ENCODE assay signal across 8 cellular contexts in the genomic region with DNA sequence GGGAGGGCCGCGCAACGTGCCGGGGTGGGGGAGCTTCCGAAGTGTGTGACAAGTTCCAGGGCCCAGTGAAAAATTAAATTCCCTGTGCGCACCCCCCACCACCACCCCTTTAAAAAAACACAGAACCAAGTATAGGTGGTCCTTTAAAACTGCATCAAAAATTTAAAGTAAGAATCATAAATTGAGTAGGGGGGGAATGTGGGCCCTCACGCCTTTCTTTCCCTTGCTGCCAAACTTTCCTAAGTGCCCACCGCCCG. TPM values are rescaled to one million over a fixed set of nuclear protein-coding genes. Genes with fewer than 3 reads are reported as not detected.
DNase-seq lines count a peak whose midpoint lies in the region; ATAC-seq and TF ChIP-seq lines count a peak whose summit lies in the region.

No MANE protein-coding gene starts in this region.

- H3K36me3 ChIP-seq in iPS-18a (ENCODE audit: control insufficient read depth, low read depth, low read length) = peaks cover 9% of the 10 kb centered on the region

- no peaks in the 10 kb centered on the region for H3K9me3 ChIP-seq in iPS-18a (ENCODE audit: control insufficient read depth, low read depth, low read length)

- H3K4me3 Mint-ChIP-seq in activated CD4-positive, alpha-beta T cell treated with anti-CD3 and anti-CD28 coated beads for 36 hours = peak overlapping the region; percentile 81
- peak overlapping the region; percentile 96 for H3K4me3 Mint-ChIP-seq in activated B cell treated with CpG ODN at 0.5 μM for 24 hours
- H3K4me3 Mint-ChIP-seq in stimulated activated memory B cell treated with anti-CD40 and anti-IgM and Interleukin-4, amounts not matched to agents 10 μg/mL and 1 μg/mL and 100 μg/mL, for 72 hours = peak overlapping the region; percentile 97

- H3K4me1 Mint-ChIP-seq in activated CD4-positive, alpha-beta T cell treated with anti-CD3 and anti-CD28 coated beads for 36 hours = peaks cover 36% of the 10 kb centered on the region
- peaks cover 40% of the 10 kb centered on the region for H3K4me1 Mint-ChIP-seq in activated B cell treated with CpG ODN at 0.5 μM for 24 hours
- H3K4me1 Mint-ChIP-seq in stimulated activated memory B cell treated with anti-CD40 and anti-IgM and Interleukin-4, amounts not matched to agents 10 μg/mL and 1 μg/mL and 100 μg/mL, for 72 hours = peaks cover 32% of the 10 kb centered on the region

- no peak for ATAC-seq in activated CD4-positive, alpha-beta T cell treated with anti-CD3 and anti-CD28 coated beads for 36 hours
- ATAC-seq in activated B cell treated with CpG ODN at 0.5 μM for 24 hours (ENCODE audit: low read depth) (no peak), GM18861 (IDR thresholded peaks at IDR 0.05; ENCODE audit: unreplicated experiment) (no peak)
- ATAC-seq in stimulated activated memory B cell treated with anti-CD40 and anti-IgM and Interleukin-4, amounts not matched to agents 10 μg/mL and 1 μg/mL and 100 μg/mL, for 72 hours = no peak

- peaks cover 4% of the 10 kb centered on the region for H3K27me3 ChIP-seq in iPS-18a (ENCODE audit: control insufficient read depth, insufficient read depth, low read length)

- DNase-seq in activated CD4-positive, alpha-beta T cell treated with anti-CD3 and anti-CD28 coated beads for 36 hours = no peak
- no peak for DNase-seq in activated CD4-positive, alpha-beta T cell treated with anti-CD3 and anti-CD28 coated beads, Interleukin-2, amount 50 U/mL, for 1 hour
- no peak for DNase-seq in activated B cell treated with CpG ODN at 0.5 μM for 24 hours
- no peak for DNase-seq in ecto neural progenitor cell (ENCODE audit: low spot score)
- no peak for DNase-seq in NCI-H2227 treated with DMSO at 0.1 percent for 48 hours (lab: John Stamatoyannopoulos, UW)

- H3K36me3 Mint-ChIP-seq in activated CD4-positive, alpha-beta T cell treated with anti-CD3 and anti-CD28 coated beads for 36 hours (ENCODE audit: low read depth) = no peaks in the 10 kb centered on the region
- H3K36me3 Mint-ChIP-seq in activated B cell treated with CpG ODN at 0.5 μM for 24 hours (ENCODE audit: low read depth) = peaks cover 55% of the 10 kb centered on the region
- H3K36me3 Mint-ChIP-seq in stimulated activated memory B cell treated with anti-CD40 and anti-IgM and Interleukin-4, amounts not matched to agents 10 μg/mL and 1 μg/mL and 100 μg/mL, for 72 hours = peaks cover 26% of the 10 kb centered on the region

- peak overlapping the region; percentile 97 for H3K9ac ChIP-seq in iPS-18a (ENCODE audit: low read length)

- CTCF ChIA-PET in activated CD4-positive, alpha-beta T cell treated with anti-CD3 and anti-CD28 coated beads for 36 hours (lab: Charles Lee) = interaction anchor here (0.6 to 2.3 kb wide), 3 partner anchors 8 to 1525 kb away, joined by 3 to 7 read pairs (median 3); no protein-coding TSS in a partner anchor
- CTCF ChIA-PET in activated B cell treated with CpG ODN at 0.5 μM for 24 hours (lab: Charles Lee) = interaction anchor here (0.6 to 3.6 kb wide), 16 partner anchors 10 to 1525 kb away, joined by 3 to 38 read pairs (median 11); no protein-coding TSS in a partner anchor

- no peaks in the 10 kb centered on the region for H3K9me3 Mint-ChIP-seq in activated CD4-positive, alpha-beta T cell treated with anti-CD3 and anti-CD28 coated beads for 36 hours (ENCODE audit: low read depth)
- no peaks in the 10 kb centered on the region for H3K9me3 Mint-ChIP-seq in activated B cell treated with CpG ODN at 0.5 μM for 24 hours
- H3K9me3 Mint-ChIP-seq in stimulated activated memory B cell treated with anti-CD40 and anti-IgM and Interleukin-4, amounts not matched to agents 10 μg/mL and 1 μg/mL and 100 μg/mL, for 72 hours = no peaks in the 10 kb centered on the region

- H3K27ac ChIP-seq in iPS-18a (ENCODE audit: low read length) = no peak overlapping the region

- H3K4me1 ChIP-seq in iPS-18a (ENCODE audit: control insufficient read depth, low read depth, low read length) = peaks cover 18% of the 10 kb centered on the region

- H3K27ac Mint-ChIP-seq in activated CD4-positive, alpha-beta T cell treated with anti-CD3 and anti-CD28 coated beads for 36 hours = no peak overlapping the region
- H3K27ac Mint-ChIP-seq in activated B cell treated with CpG ODN at 0.5 μM for 24 hours = peak overlapping the region; percentile 98
- peak overlapping the region; percentile 90 for H3K27ac Mint-ChIP-seq in stimulated activated memory B cell treated with anti-CD40 and anti-IgM and Interleukin-4, amounts not matched to agents 10 μg/mL and 1 μg/mL and 100 μg/mL, for 72 hours

- TF ChIP-seq CTCF in activated B cell treated with CpG ODN at 0.5 μM for 24 hours (IDR thresholded peaks at IDR 0.05) = no peak

- POLR2A ChIA-PET in activated CD4-positive, alpha-beta T cell treated with anti-CD3 and anti-CD28 coated beads for 36 hours (lab: Charles Lee) = no interaction called here
- POLR2A ChIA-PET in activated B cell treated with CpG ODN at 0.5 μM for 24 hours (lab: Charles Lee) = interaction anchor here (0.5 to 6.7 kb wide), 50 partner anchors 11 to 1788 kb away, joined by 3 to 223 read pairs (median 10); no protein-coding TSS in a partner anchor

- intact Hi-C loops in activated CD4-positive, alpha-beta T cell treated with anti-CD3 and anti-CD28 coated beads for 36 hours (cut with DNase I, micrococcal nuclease) = loop anchor here (1.0 to 10.0 kb wide), 4 partner anchors 984 to 1526 kb away; a partner anchor contains a TSS
- intact Hi-C loops in activated B cell treated with CpG ODN at 0.5 μM for 24 hours (cut with micrococcal nuclease) = loop anchor here (1.0 to 10.0 kb wide), 20 partner anchors 67 to 1526 kb away; a partner anchor contains a TSS

- peaks cover 49% of the 10 kb centered on the region for H3K27me3 Mint-ChIP-seq in activated CD4-positive, alpha-beta T cell treated with anti-CD3 and anti-CD28 coated beads for 36 hours
- no peaks in the 10 kb centered on the region for H3K27me3 Mint-ChIP-seq in activated B cell treated with CpG ODN at 0.5 μM for 24 hours
- no peaks in the 10 kb centered on the region for H3K27me3 Mint-ChIP-seq in stimulated activated memory B cell treated with anti-CD40 and anti-IgM and Interleukin-4, amounts not matched to agents 10 μg/mL and 1 μg/mL and 100 μg/mL, for 72 hours

- peak overlapping the region; percentile 90 for H3K4me3 ChIP-seq in iPS-18a (ENCODE audit: low read length)

RNA-seq across cellular contexts. Expression of a gene that starts 2.5 kb away (rescaled TPM):
- total RNA-seq in activated CD4-positive, alpha-beta T cell treated with anti-CD3 and anti-CD28 coated beads for 36 hours = under 1 TPM; 0.57 to 0.98 TPM
- 279 and 331 TPM in 2 replicates for total RNA-seq in activated B cell treated with CpG ODN at 0.5 μM for 24 hours

Comparison
In these comparisons a context has a peak if more than half of its experiments do, and no peak if none do; other contexts are left out.
1. RNA of a gene that starts 2.5 kb away (total RNA-seq): 279 to 331 TPM in activated B cell treated with CpG ODN at 0.5 μM for 24 hours; 0.57 to 0.98 TPM in activated CD4-positive, alpha-beta T cell treated with anti-CD3 and anti-CD28 coated beads for 36 hours; every median in the first group is over 100 times any median in the second.
2. Peak in every context shown above with its lines, with median percentiles within 50 percentile points of each other: H3K4me3 Mint-ChIP-seq.